13 cellular contexts compared by ENCODE assay signal in the genomic region with DNA sequence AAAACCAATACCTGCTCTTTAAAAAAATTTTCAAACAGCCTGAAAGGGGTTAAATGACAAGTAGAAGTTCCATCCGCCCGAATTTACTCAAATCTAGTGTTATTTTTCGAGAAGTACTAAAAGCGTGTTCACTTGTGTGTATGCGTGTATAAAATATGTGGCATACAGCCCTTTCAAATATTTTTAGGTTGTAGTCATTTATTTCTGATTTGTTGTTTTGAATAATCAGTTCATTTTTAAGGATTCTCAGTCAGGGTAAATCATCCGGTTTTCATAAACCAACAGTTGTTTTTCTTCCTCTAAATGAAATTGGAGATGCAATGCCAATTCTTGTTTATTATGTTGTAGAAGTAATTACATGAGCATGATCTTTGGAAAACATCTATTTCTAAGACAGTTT. TPM values are rescaled to one million over a fixed set of nuclear protein-coding genes. Genes with fewer than 3 reads are reported as not detected.
DNase-seq lines count a peak whose midpoint lies in the region; ATAC-seq and TF ChIP-seq lines count a peak whose summit lies in the region.
"Had no signal": no experiment of that assay in that cellular context is flagged by ENCODE, and none has a peak within 500 bp of the region (broad histone marks: within the 10 kb centered on the region; RNA-seq: fewer than 3 reads in every experiment).

No MANE protein-coding gene starts in this region.

- no peaks in the 10 kb centered on the region for H3K9me3 Mint-ChIP-seq in naive thymus-derived CD8-positive, alpha-beta T cell
- H3K9me3 Mint-ChIP-seq: activated CD4-positive, alpha-beta T cell treated with anti-CD3 and anti-CD28 coated beads, Interleukin-2, amount 10 ng/mL, durations not matched to agents 24 days and 14 days; activated T-cell treated with anti-CD3 and anti-CD28 coated beads, Interleukin-2, amount 50 U/mL, for 4 hours had no signal

- no peak overlapping the region for H3K4me3 Mint-ChIP-seq in naive thymus-derived CD8-positive, alpha-beta T cell
- H3K4me3 Mint-ChIP-seq: activated CD4-positive, alpha-beta T cell treated with anti-CD3 and anti-CD28 coated beads, Interleukin-2, amount 10 ng/mL, durations not matched to agents 24 days and 14 days; activated T-cell treated with anti-CD3 and anti-CD28 coated beads, Interleukin-2, amount 50 U/mL, for 4 hours had no signal

- no peak for ATAC-seq in heart right ventricle
- ATAC-seq in Right ventricle myocardium inferior, result no peak
- ATAC-seq in GM18505 (IDR thresholded peaks at IDR 0.05; ENCODE audit: unreplicated experiment), result no peak
- ATAC-seq in naive thymus-derived CD8-positive, alpha-beta T cell, result no peak
- ATAC-seq: activated T-cell treated with anti-CD3 and anti-CD28 coated beads, Interleukin-2, amount 50 U/mL, for 4 hours had no signal

- H3K9ac ChIP-seq in smooth muscle cell (ENCODE audit: low read depth), result no peak overlapping the region

- H3K4me1 ChIP-seq in heart right ventricle (peaks cover 33 to 100% (median 94%) of the 10 kb centered on the region in 9 donors), uterus (peaks cover 7 to 24% of the 10 kb centered on the region in 2 donors), smooth muscle cell (ENCODE audit: low read depth) (no peaks in the 10 kb centered on the region)

- no peak overlapping the region for H2AFZ ChIP-seq in smooth muscle cell (ENCODE audit: low read depth)

- H3K27ac ChIP-seq in heart right ventricle (peak overlapping the region in 7 of 10 donors; percentile 1 to 97 (median 56)), uterus (peak overlapping the region; percentile 80 to 99), smooth muscle cell (ENCODE audit: low read depth) (no peak overlapping the region)

- H3K27me3 ChIP-seq in heart right ventricle, result no peaks in the 10 kb centered on the region
- H3K27me3 ChIP-seq in uterus, result no peaks in the 10 kb centered on the region
- H3K27me3 ChIP-seq in smooth muscle cell (ENCODE audit: low read depth), result no peaks in the 10 kb centered on the region

- TF ChIP-seq POLR2A in uterus (IDR thresholded peaks at IDR 0.05) (no peak), GM18505 (IDR thresholded peaks at IDR 0.05; ENCODE audit: borderline replicate concordance, extremely low read depth, insufficient read depth, insufficient read length) (no peak)

- no peaks in the 10 kb centered on the region for H3K27me3 Mint-ChIP-seq in naive thymus-derived CD8-positive, alpha-beta T cell
- H3K27me3 Mint-ChIP-seq: activated CD4-positive, alpha-beta T cell treated with anti-CD3 and anti-CD28 coated beads, Interleukin-2, amount 10 ng/mL, durations not matched to agents 24 days and 14 days had no signal

- H3K4me3 ChIP-seq in heart right ventricle (no peak overlapping the region), uterus (no peak overlapping the region), smooth muscle cell (no peak overlapping the region)

- TF ChIP-seq CTCF in heart right ventricle (IDR thresholded peaks at IDR 0.05), result no peak
- TF ChIP-seq CTCF in uterus (IDR thresholded peaks at IDR 0.05), result no peak
- TF ChIP-seq CTCF in smooth muscle cell (IDR thresholded peaks at IDR 0.05; ENCODE audit: borderline replicate concordance, insufficient read depth, poor library complexity, severe bottlenecking), result no peak

- DNase-seq in heart right ventricle, result no peak
- no peak for DNase-seq in Right ventricle myocardium inferior (ENCODE audit: missing footprints)
- peak; percentile 79 for DNase-seq in dedifferentiated amniotic fluid mesenchymal stem cell (ENCODE audit: extremely low spot score)
- DNase-seq in myocyte (ENCODE audit: low read depth), result peak; percentile 36
- DNase-seq in uterus, result no peak
- no peak for DNase-seq in naive thymus-derived CD8-positive, alpha-beta T cell
- DNase-seq in smooth muscle cell (lab: John Stamatoyannopoulos, UW; ENCODE audit: unreplicated experiment), result no peak
- DNase-seq: activated CD4-positive, alpha-beta T cell treated with anti-CD3 and anti-CD28 coated beads, Interleukin-2, amount 10 ng/mL, durations not matched to agents 24 days and 14 days; activated T-cell treated with anti-CD3 and anti-CD28 coated beads, Interleukin-2, amount 50 U/mL, for 4 hours; MM.1S; NCI-H2029 treated with DMSO at 0.1 percent for 48 hours; T1000 had no signal

- WGBS in heart right ventricle, 2 donors, result 64 to 66% methylated on average over 6 of the region's 6 CpGs
- WGBS in smooth muscle cell (ENCODE audit: low lambda C conversion rate), result 96% methylated on average over 6 of the region's 6 CpGs

- H3F3A ChIP-seq in smooth muscle cell (ENCODE audit: low read depth), result no peaks in the 10 kb centered on the region

- peaks cover 98% of the 10 kb centered on the region for H3K79me2 ChIP-seq in smooth muscle cell (ENCODE audit: low read depth)

- peaks cover 100% of the 10 kb centered on the region for H4K20me1 ChIP-seq in smooth muscle cell (ENCODE audit: low read depth)

- H3K4me2 ChIP-seq in smooth muscle cell, result no peak overlapping the region

- no peaks in the 10 kb centered on the region for H3K9me3 ChIP-seq in heart right ventricle
- no peaks in the 10 kb centered on the region for H3K9me3 ChIP-seq in uterus
- no peaks in the 10 kb centered on the region for H3K9me3 ChIP-seq in smooth muscle cell (replicated peaks; ENCODE audit: low read depth)

- H3K36me3 ChIP-seq in heart right ventricle, result peaks cover 0 to 7% (median 0%) of the 10 kb centered on the region in 9 donors
- H3K36me3 ChIP-seq in uterus, result no peaks in the 10 kb centered on the region
- no peaks in the 10 kb centered on the region for H3K36me3 ChIP-seq in smooth muscle cell (ENCODE audit: low read depth)

- H3K27ac Mint-ChIP-seq in naive thymus-derived CD8-positive, alpha-beta T cell, result no peak overlapping the region
- H3K27ac Mint-ChIP-seq: activated CD4-positive, alpha-beta T cell treated with anti-CD3 and anti-CD28 coated beads, Interleukin-2, amount 10 ng/mL, durations not matched to agents 24 days and 14 days had no signal

- H3K36me3 Mint-ChIP-seq in naive thymus-derived CD8-positive, alpha-beta T cell, result peaks cover 0 to 29% (median 2%) of the 10 kb centered on the region in 3 donors

- intact Hi-C loops in heart right ventricle (cut with DNase I) (loop anchor here in 1 of 10 donors (10.0 kb wide), 1 partner anchor 49 kb away; the partner anchor contains the start of gene GET4), Right ventricle myocardium inferior (cut with DNase I) (no loop called here), uterus (cut with DNase I; ENCODE audit: low total_unique reads) (no loop called here)

- POLR2A ChIA-PET in naive thymus-derived CD8-positive, alpha-beta T cell (lab: Charles Lee), result no interaction called here

- peaks cover 22 to 62% (median 54%) of the 10 kb centered on the region in 4 donors for H3K4me1 Mint-ChIP-seq in naive thymus-derived CD8-positive, alpha-beta T cell

RNA-seq across cellular contexts. Expression of gene SUN1, which starts 6.9 kb away (rescaled TPM):
- total RNA-seq in heart right ventricle, result 100 to 1,000 TPM; 129 to 211 (median 183) TPM
- polyA plus RNA-seq in heart right ventricle, result 100 to 1,000 TPM in 1 of 2 donors, 10 to 100 TPM in 1; 69.2 to 203 TPM
- total RNA-seq in Right ventricle myocardium inferior, result 176 TPM
- total RNA-seq in myocyte, result 205 and 236 TPM in 2 replicates
- polyA plus RNA-seq in myocyte (2012), result 153 TPM
- 100 to 1,000 TPM; 139 to 624 (median 446) TPM for total RNA-seq in uterus
- 100 to 1,000 TPM; 194 to 198 TPM for total RNA-seq in naive thymus-derived CD8-positive, alpha-beta T cell
- polyA plus RNA-seq in naive thymus-derived CD8-positive, alpha-beta T cell, result 10 to 100 TPM; 26.1 to 37.5 (median 27.9) TPM
- total RNA-seq in smooth muscle cell, result 55.4 and 90.3 TPM in 2 replicates
- 50.7 and 70.6 TPM in 2 replicates for polyA plus RNA-seq in smooth muscle cell

RNA-seq across cellular contexts. Expression of gene GET4, which starts 51.0 kb away (rescaled TPM):
- total RNA-seq in heart right ventricle (10 to 100 TPM; 14.7 to 25.0 (median 20.4) TPM), Right ventricle myocardium inferior (19.1 TPM), myocyte (47.6 and 57.2 TPM in 2 replicates), uterus (10 to 100 TPM in 3 of 4 donors, 1 to 10 TPM in 1; 6.1 to 39.4 (median 26.7) TPM), smooth muscle cell (17.0 and 26.3 TPM in 2 replicates)
- polyA plus RNA-seq in heart right ventricle (10 to 100 TPM; 32.8 to 38.6 TPM), smooth muscle cell (39.9 and 52.3 TPM in 2 replicates)
- 48.5 TPM for polyA plus RNA-seq in myocyte (2012)
- 10 to 100 TPM; 61.4 to 64.1 TPM for total RNA-seq in naive thymus-derived CD8-positive, alpha-beta T cell
- 10 to 100 TPM; 23.0 to 34.6 (median 23.6) TPM for polyA plus RNA-seq in naive thymus-derived CD8-positive, alpha-beta T cell

Comparison
In these comparisons a context has a peak if more than half of its experiments do, and no peak if none do; other contexts are left out.
1. DNase-seq: peak in dedifferentiated amniotic fluid mesenchymal stem cell (single experiment) and myocyte (single experiment); none in heart right ventricle (0 of 2), Right ventricle myocardium inferior (single experiment), uterus (0 of 2), naive thymus-derived CD8-positive, alpha-beta T cell (0 of 10) and smooth muscle cell (single experiment).